Comparison of ENCODE assay signal across 13 cellular contexts in the genomic region with DNA sequence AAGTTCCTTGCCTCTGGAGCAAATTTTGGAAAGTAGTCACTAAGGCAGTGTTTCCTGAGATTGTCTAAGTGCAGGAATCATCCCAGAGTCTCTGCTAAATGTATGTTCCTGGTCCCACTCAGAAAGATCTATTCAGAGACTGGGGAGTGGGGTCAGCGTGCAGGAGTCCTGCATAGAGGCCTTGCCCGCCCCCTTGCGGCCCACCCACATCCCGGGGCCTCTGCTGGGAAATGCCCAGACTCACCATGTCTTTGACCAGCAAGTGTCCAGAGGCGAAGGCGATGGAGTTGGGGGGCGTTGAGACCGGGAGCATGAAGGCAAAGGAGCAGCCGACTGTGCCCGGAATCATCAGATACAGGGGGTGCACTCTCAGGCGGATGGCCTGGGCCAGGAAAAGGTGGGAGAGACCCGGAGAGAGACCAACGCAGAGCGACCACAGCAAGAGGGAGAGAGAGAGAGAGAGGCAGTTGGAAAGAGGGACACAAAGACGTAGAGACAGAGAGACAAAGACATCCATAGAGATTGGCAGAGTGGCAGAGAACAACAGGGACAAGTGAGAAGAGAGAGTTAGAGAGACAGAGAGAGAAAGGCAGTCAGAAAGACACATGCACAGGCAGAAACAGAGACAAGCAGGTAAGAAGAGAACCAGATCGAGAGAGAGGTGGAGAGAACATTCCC. TPM values are rescaled to one million over a fixed set of nuclear protein-coding genes. Genes with fewer than 3 reads are reported as not detected.
A peak's percentile ranks its signal among the peaks of the same experiment; 100 is the strongest.
DNase-seq lines count a peak whose midpoint lies in the region; TF ChIP-seq lines count a peak whose summit lies in the region.
"Had no signal": no experiment of that assay in that cellular context is flagged by ENCODE, and none has a peak within 500 bp of the region (broad histone marks: within the 10 kb centered on the region; RNA-seq: fewer than 3 reads in every experiment).

No MANE protein-coding gene starts in this region.

- peaks cover 27% of the 10 kb centered on the region for H3K4me1 Mint-ChIP-seq in activated CD4-positive, alpha-beta T cell treated with anti-CD3 and anti-CD28 coated beads, Interleukin-2, amount 10 ng/mL, durations not matched to agents 24 days and 14 days

- peak; percentile 15; the same call in 1 of the 2 replicates for TF ChIP-seq CTCF in GM12875 (IDR thresholded peaks at IDR 0.05; ENCODE audit: borderline replicate concordance, insufficient read depth, low read depth, low read length)
- TF ChIP-seq CTCF in sigmoid colon (IDR thresholded peaks at IDR 0.05): no peak

- TF ChIP-seq POLR2A in sigmoid colon (IDR thresholded peaks at IDR 0.05): no peak

- no peak overlapping the region for H3K4me3 Mint-ChIP-seq in activated CD4-positive, alpha-beta T cell treated with anti-CD3 and anti-CD28 coated beads, Interleukin-2, amount 10 ng/mL, durations not matched to agents 24 days and 14 days
- H3K4me3 Mint-ChIP-seq: stimulated activated effector memory CD8-positive, alpha-beta T cell treated with anti-CD3 and anti-CD28 coated beads, Interleukin-12 subunit alpha, Interleukin-12 subunit beta, amount 100 ng/mL, for 72 hours had no signal

- H3K9me3 ChIP-seq in sigmoid colon: no peaks in the 10 kb centered on the region
- H3K9me3 ChIP-seq: Caco-2 had no signal

- no peak overlapping the region for H3K4me3 ChIP-seq in GM12875 (ENCODE audit: low read depth, low read length)
- H3K4me3 ChIP-seq in sigmoid colon: peak overlapping the region in 3 of 4 donors; percentile 21 to 39 (median 29)

- TF ChIP-seq EP300 in sigmoid colon (IDR thresholded peaks at IDR 0.05): no peak

- peaks cover 9% of the 10 kb centered on the region for H3K27me3 Mint-ChIP-seq in activated CD4-positive, alpha-beta T cell treated with anti-CD3 and anti-CD28 coated beads, Interleukin-2, amount 10 ng/mL, durations not matched to agents 24 days and 14 days

- H3K9me3 Mint-ChIP-seq in activated CD4-positive, alpha-beta T cell treated with anti-CD3 and anti-CD28 coated beads, Interleukin-2, amount 10 ng/mL, durations not matched to agents 24 days and 14 days: no peaks in the 10 kb centered on the region
- H3K9me3 Mint-ChIP-seq: stimulated activated effector memory CD8-positive, alpha-beta T cell treated with anti-CD3 and anti-CD28 coated beads, Interleukin-12 subunit alpha, Interleukin-12 subunit beta, amount 100 ng/mL, for 72 hours had no signal

- no peaks in the 10 kb centered on the region for H3K36me3 ChIP-seq in sigmoid colon

- H3K27me3 ChIP-seq in sigmoid colon: no peaks in the 10 kb centered on the region

- H3K36me3 Mint-ChIP-seq in activated CD4-positive, alpha-beta T cell treated with anti-CD3 and anti-CD28 coated beads, Interleukin-2, amount 10 ng/mL, durations not matched to agents 24 days and 14 days (ENCODE audit: low read depth): no peaks in the 10 kb centered on the region
- H3K36me3 Mint-ChIP-seq: stimulated activated effector memory CD8-positive, alpha-beta T cell treated with anti-CD3 and anti-CD28 coated beads, Interleukin-12 subunit alpha, Interleukin-12 subunit beta, amount 100 ng/mL, for 72 hours had no signal

- H3K27ac ChIP-seq in sigmoid colon: peak overlapping the region in 3 of 4 donors; percentile 48 to 70 (median 67)

- DNase-seq in SK-MEL-5 (ENCODE audit: low read depth, low spot score) (peak; percentile 38), head of caudate nucleus (peak in 33 of 42 donors; percentile 12 to 79 (median 45)), sigmoid colon (no peak), NCI-H1930 (lab: John Stamatoyannopoulos, UW) (no peak), activated T-cell treated with anti-CD3 and anti-CD28 coated beads for 4 hours (no peak)
- no peak for DNase-seq in activated effector memory CD4-positive, alpha-beta T cell treated with Interleukin-2 at 50 U/mL for 16 hours
- no peak for DNase-seq in activated CD4-positive, alpha-beta T cell treated with anti-CD3 and anti-CD28 coated beads, Interleukin-2, amount 10 ng/mL, durations not matched to agents 24 days and 14 days
- DNase-seq: NCI-H187 treated with DMSO at 0.1 percent for 48 hours had no signal

- in situ Hi-C loops in SK-MEL-5 (cut with HindIII; ENCODE audit: low pct_unique_long_range_greater_than_20kb, low sequenced_read_pairs): no loop called here

- WGBS in sigmoid colon, 2 donors: 90 to 92% methylated on average over 16 of the region's 16 CpGs

- no peak overlapping the region for H3K27ac Mint-ChIP-seq in activated CD4-positive, alpha-beta T cell treated with anti-CD3 and anti-CD28 coated beads, Interleukin-2, amount 10 ng/mL, durations not matched to agents 24 days and 14 days
- H3K27ac Mint-ChIP-seq: stimulated activated effector memory CD8-positive, alpha-beta T cell treated with anti-CD3 and anti-CD28 coated beads, Interleukin-12 subunit alpha, Interleukin-12 subunit beta, amount 100 ng/mL, for 72 hours had no signal

- peaks cover 0 to 12% (median 8%) of the 10 kb centered on the region in 4 donors for H3K4me1 ChIP-seq in sigmoid colon
- H3K4me1 ChIP-seq: Caco-2 had no signal

- intact Hi-C loops in head of caudate nucleus (cut with DNase I) (loop anchor here (5.0 kb wide), 1 partner anchor 119 kb away; no protein-coding TSS in a partner anchor), sigmoid colon (cut with DNase I) (loop anchor here (5.0 kb wide), 1 partner anchor 119 kb away; no protein-coding TSS in a partner anchor)
- intact Hi-C loops in activated CD4-positive, alpha-beta T cell treated with anti-CD3 and anti-CD28 coated beads, Interleukin-2, amount 10 ng/mL, durations not matched to agents 24 days and 14 days (cut with micrococcal nuclease): loop anchor here (5.0 kb wide), 1 partner anchor 41 kb away; no protein-coding TSS in a partner anchor

RNA-seq across cellular contexts. Expression of a gene that starts 12.9 kb away (rescaled TPM):
- not detected in 2 replicates for total RNA-seq in SK-MEL-5 (2014; rRNA removed; shearing (Covaris generic))
- not detected in 2 replicates for polyA plus RNA-seq in SK-MEL-5 (2015; cell fraction: cytosol; rRNA removed)
- not detected in 2 replicates for polyA plus RNA-seq in SK-MEL-5 (2015; cell fraction: nucleus; rRNA removed)
- total RNA-seq in sigmoid colon: not detected
- not detected for polyA plus RNA-seq in sigmoid colon
- 0.37 and 0.40 TPM in 2 replicates for total RNA-seq in activated CD4-positive, alpha-beta T cell treated with anti-CD3 and anti-CD28 coated beads, Interleukin-2, amount 10 ng/mL, durations not matched to agents 24 days and 14 days
- total RNA-seq: Caco-2, glomerular endothelial cell, HT1080 had no signal

RNA-seq across cellular contexts. Expression of a gene that starts 50.0 kb away (rescaled TPM):
- not detected in 2 replicates for total RNA-seq in SK-MEL-5 (2014; rRNA removed; shearing (Covaris generic))
- polyA plus RNA-seq in SK-MEL-5 (2015; cell fraction: cytosol; rRNA removed): not detected in 2 replicates
- polyA plus RNA-seq in SK-MEL-5 (2015; cell fraction: nucleus; rRNA removed): 0.53 TPM in 1 of 2 replicates, not detected in the other
- 1 to 10 TPM; 2.6 to 6.6 (median 4.4) TPM for total RNA-seq in sigmoid colon
- polyA plus RNA-seq in sigmoid colon: 1 to 10 TPM in 1 of 3 donors, under 1 TPM in 2; 0.46 to 2.4 (median 0.60) TPM
- 1.6 and 2.0 TPM in 2 replicates for total RNA-seq in activated CD4-positive, alpha-beta T cell treated with anti-CD3 and anti-CD28 coated beads, Interleukin-2, amount 10 ng/mL, durations not matched to agents 24 days and 14 days
- total RNA-seq: Caco-2, HT1080 had no signal

Comparison
In these comparisons a context has a peak if more than half of its experiments do, and no peak if none do; other contexts are left out.
1. DNase-seq: peak in SK-MEL-5 (single experiment) and head of caudate nucleus (33 of 42); none in sigmoid colon (single experiment), activated effector memory CD4-positive, alpha-beta T cell treated with Interleukin-2 at 50 U/mL for 16 hours (single experiment), activated CD4-positive, alpha-beta T cell treated with anti-CD3 and anti-CD28 coated beads, Interleukin-2, amount 10 ng/mL, durations not matched to agents 24 days and 14 days (single experiment), NCI-H1930 (0 of 2) and activated T-cell treated with anti-CD3 and anti-CD28 coated beads for 4 hours (single experiment).